1 cellular context compared by ENCODE assay signal in genomic region chr2:120531863-120532600, GRCh38.
TF ChIP-seq lines count a peak whose summit lies in the region.

No MANE protein-coding gene starts in this region.

TF ChIP-seq in WTC11, 78 proteins besides CTCF, POLR2A, EP300 and RAD21:
- TF ChIP-seq USF1 (CRISPR knock-in tag; IDR thresholded peaks at IDR 0.05) = no peak
- no peak for TF ChIP-seq SOX15 (CRISPR knock-in tag; IDR thresholded peaks at IDR 0.05)
- TF ChIP-seq ATF2 (CRISPR knock-in tag; IDR thresholded peaks at IDR 0.05; ENCODE audit: borderline replicate concordance, low read depth) = no peak
- TF ChIP-seq FOXP1 (CRISPR knock-in tag; IDR thresholded peaks at IDR 0.05; ENCODE audit: borderline replicate concordance) = no peak
- TF ChIP-seq ZBTB21 (CRISPR knock-in tag; IDR thresholded peaks at IDR 0.05; ENCODE audit: borderline replicate concordance) = no peak
